ENCODE assay signal across 9 cellular contexts in genomic region chr17:17041018-17041521, GRCh38. TPM values are rescaled to one million over a fixed set of nuclear protein-coding genes. Genes with fewer than 3 reads are reported as not detected.
A peak's percentile ranks its signal among the peaks of the same experiment; 100 is the strongest.
DNase-seq lines count a peak whose midpoint lies in the region; ATAC-seq and TF ChIP-seq lines count a peak whose summit lies in the region.
"Had no signal": no experiment of that assay in that cellular context is flagged by ENCODE, and none has a peak within 500 bp of the region (broad histone marks: within the 10 kb centered on the region; RNA-seq: fewer than 3 reads in every experiment).

No MANE protein-coding gene starts in this region.

- H3K27me3 ChIP-seq in IMR-90 (ENCODE audit: control insufficient read depth, insufficient read depth, low read length) (no peaks in the 10 kb centered on the region), iPS-20b (ENCODE audit: insufficient read depth, low read length) (peaks cover 11% of the 10 kb centered on the region), spleen (replicated peaks in 1 of 7) (no peaks in the 10 kb centered on the region)

- CTCF ChIA-PET in IMR-90 (lab: Yijun Ruan, JAX): no interaction called here
- CTCF ChIA-PET in activated CD4-positive, alpha-beta memory T cell treated with anti-CD3 and anti-CD28 coated beads for 36 hours (lab: Charles Lee): interaction anchor here (0.8 to 1.4 kb wide), 3 partner anchors 24 to 106 kb away, joined by 3 to 5 read pairs (median 3); no protein-coding TSS in a partner anchor

- H3K4me2 ChIP-seq in IMR-90 (ENCODE audit: low read depth, low read length): peak overlapping the region; percentile 94

- no peak overlapping the region for H3K56ac ChIP-seq in IMR-90 (ENCODE audit: extremely low read depth, insufficient read depth, low read length)

- H3K36me3 ChIP-seq in IMR-90 (ENCODE audit: control insufficient read depth, insufficient read depth, low read length) (no peaks in the 10 kb centered on the region), iPS-20b (ENCODE audit: insufficient read depth, low read depth, low read length) (no peaks in the 10 kb centered on the region), spleen (no peaks in the 10 kb centered on the region)
- H3K36me3 ChIP-seq: thoracic aorta had no signal

- peak overlapping the region; percentile 10 for H3K14ac ChIP-seq in IMR-90 (replicated peaks; ENCODE audit: low read depth, low read length)

- no peak for TF ChIP-seq RAD21 in IMR-90 (IDR thresholded peaks at IDR 0.05; ENCODE audit: low read length)

- H3K4me3 ChIP-seq in IMR-90 (ENCODE audit: insufficient read depth, low read depth, low read length): no peak overlapping the region
- peak overlapping the region; percentile 78; the same call in 1 of the 2 replicates for H3K4me3 ChIP-seq in iPS-20b (ENCODE audit: low read length)
- peak overlapping the region in 2 of 8 donors; percentile 44 to 89 for H3K4me3 ChIP-seq in spleen

- peak overlapping the region; percentile 70 for H3K4me3 Mint-ChIP-seq in activated CD4-positive, alpha-beta memory T cell treated with anti-CD3 and anti-CD28 coated beads for 36 hours

- TF ChIP-seq CTCF in C4-2B (conservative IDR thresholded peaks at IDR 0.05) (no peak), IMR-90 (conservative IDR thresholded peaks at IDR 0.05; ENCODE audit: low read depth, low read length) (no peak), spleen (IDR thresholded peaks at IDR 0.05 in 8 of 11, conservative IDR thresholded peaks at IDR 0.05 in 3 of 11) (no peak)

- POLR2A ChIA-PET in IMR-90 (lab: Charles Lee; ENCODE audit: unreplicated experiment): no interaction called here
- POLR2A ChIA-PET in activated CD4-positive, alpha-beta memory T cell treated with anti-CD3 and anti-CD28 coated beads for 36 hours (lab: Charles Lee): interaction anchor here (2.1 kb wide), 1 partner anchor 25 kb away, joined by 6 read pairs; no protein-coding TSS in a partner anchor

- peak overlapping the region; percentile 73 for H2BK5ac ChIP-seq in IMR-90 (ENCODE audit: low read depth, low read length, poor library complexity, severe bottlenecking)

- in situ Hi-C loops in IMR-90 (cut with MboI; ENCODE audit: low sequenced_read_pairs): no loop called here

- dilution Hi-C loops in IMR-90 (cut with HindIII; ENCODE audit: low sequenced_read_pairs, unreplicated experiment): no loop called here

- peaks cover 4 to 41% of the 10 kb centered on the region in 2 experiments; a peak in 2 of 4 replicates for H3K79me1 ChIP-seq in IMR-90 (ENCODE audit: low read depth in 1 of 2, low read length in 2 of 2)

- H2AK9ac ChIP-seq in IMR-90 (replicated peaks; ENCODE audit: low read depth, low read length, poor library complexity): peak overlapping the region; percentile 89

- H2BK120ac ChIP-seq in IMR-90 (ENCODE audit: low read depth, low read length): peak overlapping the region; percentile 84; the same call in 1 of the 2 replicates

- no peak overlapping the region for H2BK20ac ChIP-seq in IMR-90 (ENCODE audit: low read depth, low read length)

- H2AK5ac ChIP-seq in IMR-90 (ENCODE audit: low read depth, low read length): 0 out of 2 replicates have a peak overlapping the region, but pooled peaks have one; percentile 5

- H4K91ac ChIP-seq in IMR-90 (ENCODE audit: insufficient read depth, low read depth, low read length): no peak overlapping the region; the same call in 1 of the 2 replicates

- peaks cover 22% of the 10 kb centered on the region for H3K4me1 ChIP-seq in IMR-90 (ENCODE audit: control insufficient read depth, insufficient read depth, low read length)
- peaks cover 24% of the 10 kb centered on the region; the same call in 1 of the 2 replicates for H3K4me1 ChIP-seq in iPS-20b (ENCODE audit: insufficient read depth, low read length)
- peaks cover 31 to 63% (median 53%) of the 10 kb centered on the region in 6 donors for H3K4me1 ChIP-seq in spleen

- WGBS in IMR-90 (ENCODE audit: extremely low coverage in 2 of 2, insufficient read length in 1 of 2), 2 experiments: 18% methylated on average over 2 of the region's 5 CpGs; no CpG with 5 or more reads in 1 of the 2 experiments
- 69 to 87% (median 77%) methylated on average over 5 of the region's 5 CpGs for WGBS in spleen, 5 donors

- peaks cover 32% of the 10 kb centered on the region for H4K20me1 ChIP-seq in IMR-90 (ENCODE audit: insufficient read depth, low read length)

- no peaks in the 10 kb centered on the region for H3K27me3 Mint-ChIP-seq in activated CD4-positive, alpha-beta memory T cell treated with anti-CD3 and anti-CD28 coated beads for 36 hours

- no peak overlapping the region for H2BK15ac ChIP-seq in IMR-90 (ENCODE audit: low read depth, low read length)

- peak overlapping the region in 1 of 2 experiments; percentile 69; a peak in 1 of 4 replicates for H4K8ac ChIP-seq in IMR-90 (ENCODE audit: low read depth in 2 of 2, low read length in 2 of 2)

- peak overlapping the region; percentile 87 for H3K27ac ChIP-seq in C4-2B
- no peak overlapping the region for H3K27ac ChIP-seq in IMR-90 (ENCODE audit: insufficient read depth, low read length)
- H3K27ac ChIP-seq in iPS-20b (ENCODE audit: low read length): no peak overlapping the region
- H3K27ac ChIP-seq in spleen: peak overlapping the region in 5 of 8 donors; percentile 22 to 79 (median 69)

- H3K23ac ChIP-seq in IMR-90 (ENCODE audit: low read depth, low read length): peak overlapping the region; percentile 13; the same call in 1 of the 2 replicates

- no peak overlapping the region; the same call in 1 of the 2 replicates for H3K9ac ChIP-seq in IMR-90 (ENCODE audit: low read depth, low read length)
- no peak overlapping the region for H3K9ac ChIP-seq in iPS-20b (ENCODE audit: low read depth, low read length)

- no TSS peak for BruUV-seq in IMR-90 (replicated peaks; lab: Mats Ljungman, UMichigan)

- DNase-seq in IMR-90 (peak; percentile 74), spleen (peak; percentile 73)
- no peak for DNase-seq in activated CD4-positive, alpha-beta memory T cell treated with anti-CD3 and anti-CD28 coated beads for 36 hours
- DNase-seq in stimulated activated naive CD4-positive, alpha-beta T cell (lab: John Stamatoyannopoulos, UW): no peak
- no peak for DNase-seq in activated effector memory CD4-positive, alpha-beta T cell treated with Interleukin-2 at 50 U/mL for 16 hours

- no peak overlapping the region for H3K18ac ChIP-seq in IMR-90 (ENCODE audit: low read depth, low read length)

- peak overlapping the region; percentile 79; the same call in 1 of the 2 replicates for H3K4ac ChIP-seq in IMR-90 (ENCODE audit: low read depth, low read length)

- intact Hi-C loops in IMR-90 (cut with micrococcal nuclease) (loop anchor here (5.0 kb wide), 1 partner anchor 111 kb away; no protein-coding TSS in a partner anchor), spleen (cut with DNase I; ENCODE audit: low total_unique reads) (no loop called here)
- intact Hi-C loops in activated CD4-positive, alpha-beta memory T cell treated with anti-CD3 and anti-CD28 coated beads for 36 hours (cut with micrococcal nuclease): loop anchor here (5.0 kb wide), 1 partner anchor 166 kb away; the partner anchor contains the start of gene PLD6

- H3K9me3 ChIP-seq in IMR-90 (ENCODE audit: control insufficient read depth, insufficient read depth, low read length): no peaks in the 10 kb centered on the region
- no peaks in the 10 kb centered on the region for H3K9me3 ChIP-seq in iPS-20b (ENCODE audit: insufficient read depth, low read depth, low read length)
- H3K9me3 ChIP-seq in spleen: no peaks in the 10 kb centered on the region
- H3K9me3 ChIP-seq: thoracic aorta had no signal

- peaks cover 36% of the 10 kb centered on the region for H3K4me1 Mint-ChIP-seq in activated CD4-positive, alpha-beta memory T cell treated with anti-CD3 and anti-CD28 coated beads for 36 hours (ENCODE audit: low read depth)

- H3K27ac Mint-ChIP-seq in activated CD4-positive, alpha-beta memory T cell treated with anti-CD3 and anti-CD28 coated beads for 36 hours: peak overlapping the region; percentile 9

- no peaks in the 10 kb centered on the region for H3K9me3 Mint-ChIP-seq in activated CD4-positive, alpha-beta memory T cell treated with anti-CD3 and anti-CD28 coated beads for 36 hours

- peaks cover 21% of the 10 kb centered on the region for H3K9me1 ChIP-seq in IMR-90 (ENCODE audit: insufficient read depth, low read length)

- TF ChIP-seq POLR2A in IMR-90 (IDR thresholded peaks at IDR 0.05; ENCODE audit: low read depth, low read length) (no peak), spleen (IDR thresholded peaks at IDR 0.05) (no peak)

- no peak for ATAC-seq in IMR-90 (ENCODE audit: low read depth)
- no peak for ATAC-seq in GM21529 (IDR thresholded peaks at IDR 0.05; ENCODE audit: unreplicated experiment)

- H3K36me3 Mint-ChIP-seq in activated CD4-positive, alpha-beta memory T cell treated with anti-CD3 and anti-CD28 coated beads for 36 hours: no peaks in the 10 kb centered on the region

- peak overlapping the region; percentile 90 for H2AFZ ChIP-seq in IMR-90 (replicated peaks; ENCODE audit: low read length, poor library complexity)

- no peak overlapping the region for H4K5ac ChIP-seq in IMR-90 (ENCODE audit: low read depth, low read length)

TF ChIP-seq in IMR-90, 13 proteins besides CTCF, POLR2A, EP300 and RAD21:
- TF ChIP-seq SMC3 (IDR thresholded peaks at IDR 0.05; ENCODE audit: low read depth, low read length): no peak
- TF ChIP-seq MAFK (IDR thresholded peaks at IDR 0.05; ENCODE audit: low read depth, low read length): no peak
- TF ChIP-seq MXI1 (IDR thresholded peaks at IDR 0.05; ENCODE audit: borderline replicate concordance, low read depth, low read length): peak; percentile 97

RNA-seq across cellular contexts. Expression of gene MPRIP, which starts 1.2 kb away (rescaled TPM):
- total RNA-seq in IMR-90 (2012; rRNA removed): 111 and 113 TPM in 2 replicates
- polyA plus RNA-seq in IMR-90 (2012; rRNA removed): 147 and 149 TPM in 2 replicates
- polyA plus RNA-seq in IMR-90 (2012; cell fraction: cytosol; rRNA removed): 125 and 140 TPM in 2 replicates
- polyA plus RNA-seq in IMR-90 (2012; cell fraction: nucleus; rRNA removed; ENCODE audit: low replicate concordance): 139 TPM in 2 replicates
- total RNA-seq in activated CD4-positive, alpha-beta memory T cell treated with anti-CD3 and anti-CD28 coated beads for 36 hours: 100 to 1,000 TPM; 145 to 157 TPM
- total RNA-seq in spleen: 100 to 1,000 TPM; 120 to 309 (median 197) TPM
- 100 to 1,000 TPM in 1 of 3 donors, 10 to 100 TPM in 2; 52.3 to 114 (median 83.0) TPM for polyA plus RNA-seq in spleen

Comparison
In these comparisons a context has a peak if more than half of its experiments do, and no peak if none do; other contexts are left out.
1. H3K27ac ChIP-seq: peak in C4-2B (single experiment) and spleen (5 of 8); none in IMR-90 (single experiment) and iPS-20b (single experiment).
2. DNase-seq: peak in IMR-90 (single experiment) and spleen (single experiment); none in activated CD4-positive, alpha-beta memory T cell treated with anti-CD3 and anti-CD28 coated beads for 36 hours (single experiment), stimulated activated naive CD4-positive, alpha-beta T cell (0 of 6) and activated effector memory CD4-positive, alpha-beta T cell treated with Interleukin-2 at 50 U/mL for 16 hours (single experiment).